Comparison of ENCODE assay signal across 8 cellular contexts in genomic region chr3:11060500-11061251, GRCh38.
A peak's percentile ranks its signal among the peaks of the same experiment; 100 is the strongest.
DNase-seq lines count a peak whose midpoint lies in the region; ATAC-seq and TF ChIP-seq lines count a peak whose summit lies in the region.

No MANE protein-coding gene starts in this region.

- peaks cover 10% of the 10 kb centered on the region for H3K9me3 Mint-ChIP-seq in activated naive CD8-positive, alpha-beta T cell treated with anti-CD3 and anti-CD28 coated beads, Interleukin-2, amount 10 ng/mL, durations not matched to agents 7 days and 5 days
- H3K9me3 Mint-ChIP-seq in progenitor cell of endocrine pancreas (ENCODE audit: low read depth) = peaks cover 15% of the 10 kb centered on the region

- DNase-seq in D341Med (ENCODE audit: low spot score) (peak; percentile 90), HS-27A (ENCODE audit: low read depth) (peak; percentile 27), RWPE2 (ENCODE audit: low spot score) (peak; percentile 75), left ventricle myocardium superior (peak; percentile 78), progenitor cell of endocrine pancreas (ENCODE audit: low spot score, unreplicated experiment) (peak; percentile 67)
- peak; percentile 77 for DNase-seq in activated naive CD8-positive, alpha-beta T cell treated with anti-CD3 and anti-CD28 coated beads, Interleukin-2, amount 10 ng/mL, durations not matched to agents 7 days and 5 days

- H3K4me3 Mint-ChIP-seq in activated naive CD8-positive, alpha-beta T cell treated with anti-CD3 and anti-CD28 coated beads, Interleukin-2, amount 10 ng/mL, durations not matched to agents 7 days and 5 days = no peak overlapping the region
- peak overlapping the region; percentile 62 for H3K4me3 Mint-ChIP-seq in progenitor cell of endocrine pancreas (ENCODE audit: low read depth)

- H3K4me3 ChIP-seq in RWPE2 (ENCODE audit: severe bottlenecking) = no peak overlapping the region

- ATAC-seq in RWPE2 (ENCODE audit: low read depth) (peak; percentile 81), left ventricle myocardium superior (peak; percentile 84), GM18909 (IDR thresholded peaks at IDR 0.05; ENCODE audit: poor library complexity, unreplicated experiment) (no peak), HG03521 (IDR thresholded peaks at IDR 0.05; ENCODE audit: unreplicated experiment) (no peak)
- peak; percentile 51 for ATAC-seq in activated naive CD8-positive, alpha-beta T cell treated with anti-CD3 and anti-CD28 coated beads, Interleukin-2, amount 10 ng/mL, durations not matched to agents 7 days and 5 days (ENCODE audit: low read depth)

- no peaks in the 10 kb centered on the region for H3K9me3 ChIP-seq in RWPE2 (ENCODE audit: severe bottlenecking)

- H3K36me3 Mint-ChIP-seq in activated naive CD8-positive, alpha-beta T cell treated with anti-CD3 and anti-CD28 coated beads, Interleukin-2, amount 10 ng/mL, durations not matched to agents 7 days and 5 days = no peaks in the 10 kb centered on the region
- no peaks in the 10 kb centered on the region for H3K36me3 Mint-ChIP-seq in progenitor cell of endocrine pancreas (ENCODE audit: insufficient read depth)

- no peaks in the 10 kb centered on the region for H3K4me1 ChIP-seq in RWPE2 (ENCODE audit: insufficient read depth, poor library complexity, severe bottlenecking)

- no peaks in the 10 kb centered on the region for H3K4me1 Mint-ChIP-seq in activated naive CD8-positive, alpha-beta T cell treated with anti-CD3 and anti-CD28 coated beads, Interleukin-2, amount 10 ng/mL, durations not matched to agents 7 days and 5 days
- H3K4me1 Mint-ChIP-seq in progenitor cell of endocrine pancreas (ENCODE audit: low read depth) = no peaks in the 10 kb centered on the region

- peaks cover 16% of the 10 kb centered on the region for H3K27me3 Mint-ChIP-seq in activated naive CD8-positive, alpha-beta T cell treated with anti-CD3 and anti-CD28 coated beads, Interleukin-2, amount 10 ng/mL, durations not matched to agents 7 days and 5 days
- peaks cover 32% of the 10 kb centered on the region for H3K27me3 Mint-ChIP-seq in progenitor cell of endocrine pancreas

- H3K27me3 ChIP-seq in RWPE2 (ENCODE audit: insufficient read depth, poor library complexity, severe bottlenecking) = no peaks in the 10 kb centered on the region

- H3K36me3 ChIP-seq in RWPE2 (ENCODE audit: low read depth) = no peaks in the 10 kb centered on the region

- POLR2A ChIA-PET in activated naive CD8-positive, alpha-beta T cell treated with anti-CD3 and anti-CD28 coated beads, Interleukin-2, amount 10 ng/mL, durations not matched to agents 7 days and 5 days (lab: Charles Lee) = no interaction called here

- peak; percentile 90 for TF ChIP-seq CTCF in RWPE2 (IDR thresholded peaks at IDR 0.05; ENCODE audit: poor library complexity, severe bottlenecking)
- peak; percentile 93 for TF ChIP-seq CTCF in progenitor cell of endocrine pancreas (IDR thresholded peaks at IDR 0.05; ENCODE audit: unreplicated experiment)

- no peak overlapping the region for H3K27ac Mint-ChIP-seq in activated naive CD8-positive, alpha-beta T cell treated with anti-CD3 and anti-CD28 coated beads, Interleukin-2, amount 10 ng/mL, durations not matched to agents 7 days and 5 days
- no peak overlapping the region for H3K27ac Mint-ChIP-seq in progenitor cell of endocrine pancreas

- no peak overlapping the region for H3K27ac ChIP-seq in RWPE2 (ENCODE audit: poor library complexity, severe bottlenecking)

- intact Hi-C loops in left ventricle myocardium superior (cut with micrococcal nuclease) = no loop called here

Comparison
In these comparisons a context has a peak if more than half of its experiments do, and no peak if none do; other contexts are left out.
1. DNase-seq: peak in every context shown above with its lines; median percentile 90 in D341Med; 78 in left ventricle myocardium superior; 77 in activated naive CD8-positive, alpha-beta T cell treated with anti-CD3 and anti-CD28 coated beads, Interleukin-2, amount 10 ng/mL, durations not matched to agents 7 days and 5 days; 75 in RWPE2; 67 in progenitor cell of endocrine pancreas; 27 in HS-27A.
2. ATAC-seq: peak in RWPE2 (single experiment), activated naive CD8-positive, alpha-beta T cell treated with anti-CD3 and anti-CD28 coated beads, Interleukin-2, amount 10 ng/mL, durations not matched to agents 7 days and 5 days (single experiment) and left ventricle myocardium superior (single experiment); none in GM18909 (single experiment) and HG03521 (single experiment).